8 cellular contexts compared by ENCODE assay signal in the genomic region with DNA sequence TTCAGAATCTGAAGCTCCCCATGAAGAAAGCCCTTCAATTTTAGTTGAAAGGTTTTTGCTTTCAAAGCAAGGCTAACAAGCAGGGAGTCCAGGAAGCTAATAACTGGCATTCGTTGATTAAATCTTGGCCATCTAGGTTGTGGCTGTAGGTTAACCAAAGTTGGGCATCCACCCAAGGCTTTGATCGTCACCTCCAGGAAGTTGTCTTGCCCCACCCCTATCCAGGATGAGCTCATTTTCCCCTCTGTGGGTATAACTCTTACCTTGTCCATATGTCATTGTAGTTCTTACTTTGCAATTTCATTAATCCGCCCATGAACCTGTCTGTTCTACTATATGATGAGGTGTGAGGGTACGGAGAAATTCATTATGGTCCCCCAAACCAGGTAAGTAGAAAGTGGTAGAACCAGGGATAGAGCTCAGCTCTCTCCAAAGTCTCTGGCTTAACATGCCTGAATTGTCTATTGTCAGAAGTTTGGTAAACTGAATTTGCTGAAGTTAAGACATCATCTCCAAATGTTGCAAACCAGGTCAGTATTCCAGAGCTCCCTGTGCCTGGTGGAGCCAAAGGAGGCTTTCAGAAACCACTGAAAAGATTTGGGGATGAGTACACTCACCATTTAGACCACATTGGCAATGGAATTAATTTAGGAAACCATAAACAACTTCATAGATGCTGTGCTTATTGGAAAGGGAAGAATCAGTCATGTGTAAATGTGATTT.
A peak's percentile ranks its signal among the peaks of the same experiment; 100 is the strongest.
DNase-seq lines count a peak whose midpoint lies in the region; ATAC-seq, FAIRE-seq and TF ChIP-seq lines count a peak whose summit lies in the region.

No MANE protein-coding gene starts in this region.

- H3K4me3 ChIP-seq in mucosa of descending colon = no peak overlapping the region

- no peaks in the 10 kb centered on the region for H3K4me1 ChIP-seq in mucosa of descending colon (ENCODE audit: low read depth)

- no peak for TF ChIP-seq CTCF in AG09319 (IDR thresholded peaks at IDR 0.05; ENCODE audit: low read depth, low read length)
- TF ChIP-seq CTCF in mucosa of descending colon (IDR thresholded peaks at IDR 0.05) = no peak

- DNase-seq in AG09319 (ENCODE audit: extremely low read depth, low read depth) (peak; percentile 24), RCC 7860 (ENCODE audit: low spot score) (peak; percentile 83), mucosa of descending colon (peak; percentile 51 to 85 (median 54)), cardiac septum (ENCODE audit: low spot score) (no peak)
- DNase-seq in activated effector memory CD4-positive, alpha-beta T cell treated with Interleukin-2 at 50 U/mL for 16 hours = peak; percentile 65

- ATAC-seq in mucosa of descending colon (peak; percentile 92), HG03457 (IDR thresholded peaks at IDR 0.05; ENCODE audit: unreplicated experiment) (no peak), HG02642 (IDR thresholded peaks at IDR 0.05; ENCODE audit: poor library complexity, unreplicated experiment) (no peak), HG03565 (IDR thresholded peaks at IDR 0.05; ENCODE audit: unreplicated experiment) (no peak)

- intact Hi-C loops in mucosa of descending colon (cut with DNase I, micrococcal nuclease) (no loop called here), cardiac septum (cut with DNase I) (loop anchor here (5.0 to 10.0 kb wide), 3 partner anchors 149 to 309 kb away; no protein-coding TSS in a partner anchor)

- H3K9me3 ChIP-seq in mucosa of descending colon = no peaks in the 10 kb centered on the region

- peak; percentile 83 for FAIRE-seq in RCC 7860 (lab: Jason Lieb, UNC)

- no peaks in the 10 kb centered on the region for H3K36me3 ChIP-seq in mucosa of descending colon (ENCODE audit: low read depth)
